In genomic region chrX:56767413-56768119, GRCh38 we compare ENCODE assay signal across 8 cellular contexts. TPM values are rescaled to one million over a fixed set of nuclear protein-coding genes. Genes with fewer than 3 reads are reported as not detected.
DNase-seq lines count a peak whose midpoint lies in the region; ATAC-seq, FAIRE-seq and TF ChIP-seq lines count a peak whose summit lies in the region.
"Not testable (repeated sequence)": the region's sequence is repeated elsewhere in the genome, so short reads cannot be mapped to it uniquely, and the experiment has no call there.

No MANE protein-coding gene starts in this region.

- ATAC-seq in GM21786 (IDR thresholded peaks at IDR 0.05; ENCODE audit: unreplicated experiment) (peak; percentile 24), left lung (peak; percentile 82), pancreas (peak; percentile 71 to 86 (median 79))

- H3K4me3 Mint-ChIP-seq in endodermal cell, result not testable (repeated sequence)

- H3K27ac Mint-ChIP-seq in endodermal cell, result not testable (repeated sequence)

- H3K27ac ChIP-seq in HUES6 (ENCODE audit: low read depth, low read length) (peak overlapping the region; percentile 48; the same call in 1 of the 2 replicates), uterus (peak overlapping the region; percentile 36 to 46)
- H3K27ac ChIP-seq in endodermal cell (ENCODE audit: low read depth, low read length); left lung; pancreas: not testable (repeated sequence)

- TF ChIP-seq POLR2A in GM18526 (IDR thresholded peaks at IDR 0.05; ENCODE audit: extremely low read depth, insufficient read length), result peak; percentile 27
- not testable (repeated sequence) for TF ChIP-seq POLR2A in uterus (IDR thresholded peaks at IDR 0.05)

- not testable (repeated sequence) for H3K4me1 Mint-ChIP-seq in endodermal cell

- H3K27me3 Mint-ChIP-seq in endodermal cell (ENCODE audit: insufficient read depth), result not testable (repeated sequence)

- H3K9me3 ChIP-seq in HUES6 (ENCODE audit: control insufficient read depth, insufficient read depth, low read depth, low read length); endodermal cell (ENCODE audit: control insufficient read depth, low read length); left lung; pancreas; uterus: not testable (repeated sequence)

- not testable (repeated sequence) for H3K9ac ChIP-seq in HUES6 (ENCODE audit: low read length); endodermal cell (ENCODE audit: extremely low read depth, low read length, poor library complexity, severe bottlenecking)

- H3K36me3 ChIP-seq in HUES6 (ENCODE audit: control insufficient read depth, insufficient read depth, low read length); endodermal cell (ENCODE audit: control insufficient read depth, insufficient read depth, low read length); left lung; pancreas; uterus: not testable (repeated sequence)

- TF ChIP-seq CTCF in endodermal cell (conservative IDR thresholded peaks at IDR 0.05); left lung (IDR thresholded peaks at IDR 0.05); pancreas (IDR thresholded peaks at IDR 0.05): not testable (repeated sequence)
- TF ChIP-seq CTCF in uterus (IDR thresholded peaks at IDR 0.05), result peak in 2 of 4 experiments; percentile 3 to 30

- not testable (repeated sequence) for H3K4me3 ChIP-seq in HUES6 (ENCODE audit: low read depth, low read length); endodermal cell (ENCODE audit: low read length)
- H3K4me3 ChIP-seq in left lung (peak overlapping the region in 1 of 2 donors; percentile 49), pancreas (peak overlapping the region; percentile 26 to 59 (median 46)), uterus (peak overlapping the region; percentile 32 to 36)

- H3K4me1 ChIP-seq in HUES6 (ENCODE audit: control insufficient read depth, insufficient read depth, low read length) (peaks cover 39% of the 10 kb centered on the region), left lung (peaks cover 10 to 15% of the 10 kb centered on the region in 2 donors)
- H3K4me1 ChIP-seq in endodermal cell (ENCODE audit: control insufficient read depth, insufficient read depth, low read length); pancreas; uterus: not testable (repeated sequence)

- intact Hi-C loops in left lung (cut with DNase I); pancreas (cut with DNase I); uterus (cut with DNase I; ENCODE audit: low total_unique reads): not testable (repeated sequence)

- not testable (repeated sequence) for H3K36me3 Mint-ChIP-seq in endodermal cell (ENCODE audit: low read depth)

- peaks cover 41% of the 10 kb centered on the region for H3K9me3 Mint-ChIP-seq in endodermal cell

- WGBS in endodermal cell (ENCODE audit: insufficient coverage in 1 of 2, insufficient read length in 1 of 2), 2 experiments, result 80 to 92% methylated on average over 1 to 12 of the region's 39 CpGs
- WGBS in pancreas, 2 donors, result 62 to 85% methylated on average over 18 to 24 of the region's 39 CpGs

- FAIRE-seq in pancreas (lab: Jason Lieb, UNC), result not testable (repeated sequence)

- DNase-seq in activated effector memory CD4-positive, alpha-beta T cell treated with anti-CD3 and anti-CD28 coated beads, Interleukin-2, amount 50 U/mL, for 16 hours, result peak; percentile 16
- peak; percentile 40 for DNase-seq in endodermal cell
- DNase-seq in left lung, result peak in 1 of 2 donors; percentile 39
- peak in 4 of 6 donors; percentile 34 to 86 (median 51) for DNase-seq in pancreas
- DNase-seq in uterus, result peak; percentile 39 to 45

- not testable (repeated sequence) for H3K27me3 ChIP-seq in HUES6 (ENCODE audit: control insufficient read depth, insufficient read depth, low read length); endodermal cell (ENCODE audit: control insufficient read depth, insufficient read depth, low read length, poor library complexity, severe bottlenecking); left lung; pancreas; uterus

RNA-seq across cellular contexts. Expression of gene NBDY, which starts 38.5 kb away (rescaled TPM):
- total RNA-seq in endodermal cell (10 to 100 TPM; 64.2 to 83.5 TPM), left lung (10 to 100 TPM; 39.5 to 47.2 TPM), pancreas (10 to 100 TPM in 2 of 6 donors, 1 to 10 TPM in 4; 7.0 to 22.8 (median 9.1) TPM), uterus (10 to 100 TPM in 2 of 4 donors, 1 to 10 TPM in 1, under 1 TPM in 1; 0.51 to 40.4 (median 13.3) TPM)
- 75.6 TPM for polyA plus RNA-seq in endodermal cell (2013, experiment 1 of 2)
- polyA plus RNA-seq in endodermal cell (2013, experiment 2 of 2), result 66.6 TPM
- polyA plus RNA-seq in pancreas, result 10 to 100 TPM in 1 of 2 donors, 1 to 10 TPM in 1; 7.9 to 19.9 TPM

Comparison
In these comparisons a context has a peak if more than half of its experiments do, and no peak if none do; other contexts are left out.
1. ATAC-seq: peak in every context shown above with its lines; median percentile 82 in left lung; 79 in pancreas; 24 in GM21786.